In the genomic region with DNA sequence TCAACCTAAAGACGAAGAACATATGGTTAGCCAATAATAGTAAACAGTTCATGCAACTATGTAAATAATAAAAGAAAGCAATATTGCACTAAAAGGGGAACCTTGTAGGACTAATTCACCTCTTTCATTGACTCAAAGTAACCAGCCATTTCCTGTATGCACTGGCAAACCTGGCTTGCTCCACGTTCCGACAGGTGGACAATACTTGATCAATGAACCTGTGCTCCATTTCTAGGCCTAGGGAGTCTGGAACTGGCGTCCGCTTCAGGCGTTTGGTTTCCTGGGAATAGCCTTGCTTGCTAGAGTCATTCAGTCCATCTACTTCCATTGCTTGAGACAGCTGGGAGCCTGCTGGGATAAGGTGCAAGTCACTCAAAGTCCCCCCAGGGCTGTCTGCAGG, we compare ENCODE assay signal across 34 cellular contexts. TPM values are rescaled to one million over a fixed set of nuclear protein-coding genes. Genes with fewer than 3 reads are reported as not detected.
"Had no signal": no experiment of that assay in that cellular context is flagged by ENCODE, and none has a peak within 500 bp of the region (broad histone marks: within the 10 kb centered on the region; RNA-seq: fewer than 3 reads in every experiment).

No MANE protein-coding gene starts in this region.

- ATAC-seq: activated naive CD4-positive, alpha-beta T cell treated with anti-CD3 and anti-CD28 coated beads, Interleukin-2, amount 50 U/mL, for 72 hours; activated naive CD8-positive, alpha-beta T cell treated with anti-CD3 and anti-CD28 coated beads, Interleukin-2, amount 50 U/mL, for 24 hours; activated T-cell treated with anti-CD3 and anti-CD28 coated beads, Interleukin-2, amount 50 U/mL, for 4 hours; body of pancreas; K562; Panc1; Right ventricle myocardium inferior; T-helper 17 cell had no signal

- FAIRE-seq: bronchial epithelial cell, K562 had no signal

- H3K4me3 ChIP-seq: ascending aorta, body of pancreas, K562, SK-N-MC had no signal

- DNase-seq: activated B cell treated with CpG ODN at 0.5 μM for 24 hours; activated CD4-positive, alpha-beta memory T cell treated with anti-CD3 and anti-CD28 coated beads for 36 hours; activated CD4-positive, alpha-beta T cell treated with anti-CD3 and anti-CD28 coated beads for 1 hour; activated CD4-positive, alpha-beta T cell treated with anti-CD3 and anti-CD28 coated beads, Interleukin-2, amount 10 ng/mL, durations not matched to agents 24 days and 14 days; activated CD8-positive, alpha-beta memory T cell treated with anti-CD3 and anti-CD28 coated beads for 24 hours; activated effector memory CD4-positive, alpha-beta T cell treated with anti-CD3 and anti-CD28 coated beads, Interleukin-2, amount 50 U/mL, for 16 hours; activated naive CD4-positive, alpha-beta T cell treated with Interleukin-2 at 50 U/mL for 16 hours; activated naive CD8-positive, alpha-beta T cell treated with anti-CD3 and anti-CD28 coated beads, Interleukin-2, amount 50 U/mL, for 24 hours; activated T-cell treated with anti-CD3 and anti-CD28 coated beads, Interleukin-2, amount 50 U/mL, for 4 hours; amniotic stem cell; body of pancreas; central memory CD4-positive, alpha-beta T cell; Karpas-422; MM.1S; NCI-H1105; NCI-H1436; NCI-H187; NCI-H2171; NCI-H2227 treated with DMSO at 0.1 percent for 48 hours; NCI-H446 treated with DMSO at 0.1 percent for 48 hours; NCI-H524 treated with DMSO at 0.1 percent for 48 hours; NCI-H82; NK-92 treated with Interleukin-12 subunit alpha and Interleukin-12 subunit beta, amount 100 ng/mL, for 24 hours; OCI-M1; RPMI8226; T-helper 17 cell; T-helper 9 cell had no signal

- H3K4me1 ChIP-seq: ascending aorta, body of pancreas had no signal

- H3K27me3 ChIP-seq: ascending aorta, body of pancreas had no signal

- H3K27ac ChIP-seq: ascending aorta, body of pancreas, SK-N-MC had no signal

- H3K9me3 ChIP-seq: ascending aorta, body of pancreas had no signal

RNA-seq across cellular contexts. Expression of gene APBA1, which starts 46.0 kb away (rescaled TPM):
- total RNA-seq: activated B cell treated with CpG ODN at 0.5 μM for 24 hours had no signal
